Comparison of ENCODE assay signal across 8 cellular contexts in the genomic region with DNA sequence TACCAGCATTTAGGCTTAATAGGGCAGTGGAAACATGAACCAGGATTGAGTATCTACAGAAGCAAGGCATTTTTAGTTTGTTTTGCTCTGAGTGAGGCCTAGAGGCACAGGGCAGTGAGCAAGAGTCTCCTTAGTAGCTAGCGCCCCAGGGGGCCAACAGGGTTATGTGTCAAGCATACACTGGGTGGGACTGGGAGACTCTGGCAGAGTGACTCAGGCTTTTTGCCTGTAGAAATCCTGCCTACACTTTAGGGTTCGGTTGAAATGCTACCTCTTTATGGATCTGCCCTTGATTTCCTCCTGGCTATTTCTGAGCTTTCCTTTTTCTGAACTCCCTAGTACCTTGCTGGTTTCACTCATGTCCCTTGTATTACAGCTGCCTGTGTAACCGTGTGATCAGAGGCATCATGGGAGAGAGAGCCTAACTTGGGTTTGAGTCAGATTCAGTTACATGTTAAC.
A peak's percentile ranks its signal among the peaks of the same experiment; 100 is the strongest.
DNase-seq lines count a peak whose midpoint lies in the region; ATAC-seq and TF ChIP-seq lines count a peak whose summit lies in the region.

No MANE protein-coding gene starts in this region.

- peaks cover 3% of the 10 kb centered on the region; the same call in 1 of the 2 replicates for H3K36me3 ChIP-seq in PC-3 (ENCODE audit: low read depth, low read length)
- H3K36me3 ChIP-seq in psoas muscle (ENCODE audit: insufficient read depth in 1 of 2, low read depth in 1 of 2): peaks cover 0 to 19% of the 10 kb centered on the region in 2 donors

- H3K9ac ChIP-seq in PC-3 (ENCODE audit: low read length): no peak overlapping the region

- no peaks in the 10 kb centered on the region for H3F3A ChIP-seq in PC-3 (ENCODE audit: low read length, unreplicated experiment)

- no TSS peak for BruUV-seq in PC-3 (replicated peaks; lab: Mats Ljungman, UMichigan)

- intact Hi-C loops in PC-3 (cut with micrococcal nuclease): loop anchor here (5.0 kb wide), 1 partner anchor 630 kb away; no protein-coding TSS in a partner anchor
- intact Hi-C loops in psoas muscle (cut with DNase I): loop anchor here (5.0 to 10.0 kb wide), 6 partner anchors 150 to 820 kb away; a partner anchor contains a TSS

- no peaks in the 10 kb centered on the region for H3K79me2 ChIP-seq in PC-3 (ENCODE audit: low read length)

- H3K9me3 ChIP-seq in PC-3 (ENCODE audit: low read length): no peaks in the 10 kb centered on the region
- H3K9me3 ChIP-seq in psoas muscle: no peaks in the 10 kb centered on the region

- H3K4me1 ChIP-seq in PC-3 (ENCODE audit: insufficient read depth, low read length) (no peaks in the 10 kb centered on the region), psoas muscle (peaks cover 17% of the 10 kb centered on the region)

- DNase-seq in PC-3 (peak; percentile 31), fibroblast of mammary gland (ENCODE audit: low read depth) (peak; percentile 84), psoas muscle (peak; percentile 43 to 78), GM19238 (ENCODE audit: insufficient read length, low spot score) (no peak), NCI-H146 (lab: John Stamatoyannopoulos, UW) (no peak)

- H3K27me3 ChIP-seq in PC-3 (ENCODE audit: low read length): no peaks in the 10 kb centered on the region
- no peaks in the 10 kb centered on the region for H3K27me3 ChIP-seq in psoas muscle (ENCODE audit: insufficient read depth in 3 of 3, low read length in 2 of 3)

- 31 to 39% (median 32%) methylated on average over 3 of the region's 3 CpGs for WGBS in psoas muscle, 3 donors

- peak; percentile 58 for ATAC-seq in GM18861 (IDR thresholded peaks at IDR 0.05; ENCODE audit: unreplicated experiment)
- peak; percentile 12; the same call in 1 of the 2 replicates for ATAC-seq in PC-3
- ATAC-seq in psoas muscle: peak; percentile 48 to 77 (median 62)
- ATAC-seq in GM18909 (IDR thresholded peaks at IDR 0.05; ENCODE audit: poor library complexity, unreplicated experiment): no peak
- ATAC-seq in HG02840 (IDR thresholded peaks at IDR 0.05; ENCODE audit: low FRiP score, unreplicated experiment): no peak

- H3K27ac ChIP-seq in PC-3 (ENCODE audit: low read length) (no peak overlapping the region), psoas muscle (peak overlapping the region; percentile 60)

- H3K4me2 ChIP-seq in PC-3 (ENCODE audit: low read length): no peak overlapping the region

- H3K4me3 ChIP-seq in PC-3 (ENCODE audit: low read length) (no peak overlapping the region), fibroblast of mammary gland (ENCODE audit: control insufficient read depth, low read depth, low read length) (no peak overlapping the region), psoas muscle (no peak overlapping the region)

- CTCF ChIA-PET in PC-3 (lab: Charles Lee): interaction anchor here (1.2 kb wide), 1 partner anchor 60 kb away, joined by 4 read pairs; no protein-coding TSS in a partner anchor

- no peaks in the 10 kb centered on the region for H4K20me1 ChIP-seq in PC-3 (ENCODE audit: low read length)

- H3K9me2 ChIP-seq in PC-3 (replicated peaks; ENCODE audit: low read length): no peaks in the 10 kb centered on the region

- TF ChIP-seq CTCF in PC-3 (conservative IDR thresholded peaks at IDR 0.05; ENCODE audit: low read depth, low read length) (no peak), fibroblast of mammary gland (conservative IDR thresholded peaks at IDR 0.05; ENCODE audit: control insufficient read depth, insufficient read depth, low read depth, low read length) (peak; percentile 35), psoas muscle (IDR thresholded peaks at IDR 0.05) (peak; percentile 22)

- POLR2A ChIA-PET in PC-3 (lab: Charles Lee; ENCODE audit: unreplicated experiment): no interaction called here

- no peak overlapping the region for H2AFZ ChIP-seq in PC-3 (ENCODE audit: low read length)

Comparison
In these comparisons a context has a peak if more than half of its experiments do, and no peak if none do; other contexts are left out.
1. ATAC-seq: peak in GM18861 (single experiment), PC-3 (single experiment) and psoas muscle (4 of 4); none in GM18909 (single experiment) and HG02840 (single experiment).
2. DNase-seq: peak in PC-3 (single experiment), fibroblast of mammary gland (single experiment) and psoas muscle (2 of 2); none in GM19238 (single experiment) and NCI-H146 (single experiment).